2 cellular contexts compared by ENCODE assay signal in the genomic region with DNA sequence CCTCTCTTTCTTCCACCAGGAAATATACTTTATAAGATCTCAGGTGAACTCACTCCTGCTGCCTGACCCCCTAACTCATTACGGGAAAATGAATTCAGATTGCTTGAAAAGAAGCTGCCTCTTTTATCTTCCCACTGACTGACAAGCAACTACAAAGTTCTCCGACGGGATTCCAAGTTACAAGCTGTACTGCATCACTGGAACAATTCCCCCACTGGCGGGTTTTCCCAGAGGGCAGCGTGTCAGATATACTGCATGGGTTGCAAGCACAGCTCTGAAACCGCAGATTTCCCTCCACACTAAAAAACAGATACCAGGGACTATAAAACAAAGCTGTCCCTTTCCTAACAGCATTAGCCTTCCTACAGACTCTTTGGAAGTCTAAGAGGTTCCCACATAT.
TF ChIP-seq lines count a peak whose summit lies in the region.

No MANE protein-coding gene starts in this region.

TF ChIP-seq in IMR-90, 13 proteins besides CTCF, POLR2A, EP300 and RAD21:
- TF ChIP-seq FOS (IDR thresholded peaks at IDR 0.05; ENCODE audit: low read depth, low read length), result no peak
- TF ChIP-seq MAZ (IDR thresholded peaks at IDR 0.05; ENCODE audit: borderline replicate concordance, low read depth, low read length), result no peak
- no peak for TF ChIP-seq MAFK (IDR thresholded peaks at IDR 0.05; ENCODE audit: low read depth, low read length)
- no peak for TF ChIP-seq CHD1 (IDR thresholded peaks at IDR 0.05; ENCODE audit: low read depth, low read length)
- no peak for TF ChIP-seq BHLHE40 (IDR thresholded peaks at IDR 0.05; ENCODE audit: low read depth, low read length)
- no peak for TF ChIP-seq RFX5 (IDR thresholded peaks at IDR 0.05; ENCODE audit: low read depth, low read length)
- no peak for TF ChIP-seq RCOR1 (IDR thresholded peaks at IDR 0.05; ENCODE audit: insufficient replicate concordance, low read length)
- no peak for TF ChIP-seq NFE2L2 (IDR thresholded peaks at IDR 0.05; ENCODE audit: low read depth, low read length)
- no peak for TF ChIP-seq MXI1 (IDR thresholded peaks at IDR 0.05; ENCODE audit: borderline replicate concordance, low read depth, low read length)
- no peak for TF ChIP-seq SMC3 (IDR thresholded peaks at IDR 0.05; ENCODE audit: low read depth, low read length)
- TF ChIP-seq, protein P1, sequence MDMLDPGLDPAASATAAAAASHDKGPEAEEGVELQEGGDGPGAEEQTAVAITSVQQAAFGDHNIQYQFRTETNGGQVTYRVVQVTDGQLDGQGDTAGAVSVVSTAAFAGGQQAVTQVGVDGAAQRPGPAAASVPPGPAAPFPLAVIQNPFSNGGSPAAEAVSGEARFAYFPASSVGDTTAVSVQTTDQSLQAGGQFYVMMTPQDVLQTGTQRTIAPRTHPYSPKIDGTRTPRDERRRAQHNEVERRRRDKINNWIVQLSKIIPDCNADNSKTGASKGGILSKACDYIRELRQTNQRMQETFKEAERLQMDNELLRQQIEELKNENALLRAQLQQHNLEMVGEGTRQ (IDR thresholded peaks at IDR 0.05; ENCODE audit: low read depth, low read length), result no peak
- no peak for TF ChIP-seq CEBPB (IDR thresholded peaks at IDR 0.05; ENCODE audit: low read depth, low read length)
- TF ChIP-seq, protein P2, sequence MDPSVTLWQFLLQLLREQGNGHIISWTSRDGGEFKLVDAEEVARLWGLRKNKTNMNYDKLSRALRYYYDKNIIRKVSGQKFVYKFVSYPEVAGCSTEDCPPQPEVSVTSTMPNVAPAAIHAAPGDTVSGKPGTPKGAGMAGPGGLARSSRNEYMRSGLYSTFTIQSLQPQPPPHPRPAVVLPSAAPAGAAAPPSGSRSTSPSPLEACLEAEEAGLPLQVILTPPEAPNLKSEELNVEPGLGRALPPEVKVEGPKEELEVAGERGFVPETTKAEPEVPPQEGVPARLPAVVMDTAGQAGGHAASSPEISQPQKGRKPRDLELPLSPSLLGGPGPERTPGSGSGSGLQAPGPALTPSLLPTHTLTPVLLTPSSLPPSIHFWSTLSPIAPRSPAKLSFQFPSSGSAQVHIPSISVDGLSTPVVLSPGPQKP (IDR thresholded peaks at IDR 0.05; ENCODE audit: borderline replicate concordance, low read depth, low read length), result no peak

TF ChIP-seq in H1, 55 proteins besides CTCF, POLR2A, EP300 and RAD21:
- TF ChIP-seq RBBP5 (IDR thresholded peaks at IDR 0.05; ENCODE audit: borderline replicate concordance, low read depth, low read length) (no peak), YY1 (IDR thresholded peaks at IDR 0.05; ENCODE audit: low read depth, low read length) (no peak), GABPA (IDR thresholded peaks at IDR 0.05; ENCODE audit: borderline replicate concordance, insufficient read depth, low read length) (no peak), TAF7 (optimal IDR thresholded peaks at IDR 0.05; ENCODE audit: borderline replicate concordance, low read depth, low read length) (no peak), EZH2 (IDR thresholded peaks at IDR 0.05; ENCODE audit: low read depth, low read length, severe bottlenecking) (no peak), POU5F1 (IDR thresholded peaks at IDR 0.05; ENCODE audit: low read depth, low read length) (no peak)
- TF ChIP-seq, protein P3, sequence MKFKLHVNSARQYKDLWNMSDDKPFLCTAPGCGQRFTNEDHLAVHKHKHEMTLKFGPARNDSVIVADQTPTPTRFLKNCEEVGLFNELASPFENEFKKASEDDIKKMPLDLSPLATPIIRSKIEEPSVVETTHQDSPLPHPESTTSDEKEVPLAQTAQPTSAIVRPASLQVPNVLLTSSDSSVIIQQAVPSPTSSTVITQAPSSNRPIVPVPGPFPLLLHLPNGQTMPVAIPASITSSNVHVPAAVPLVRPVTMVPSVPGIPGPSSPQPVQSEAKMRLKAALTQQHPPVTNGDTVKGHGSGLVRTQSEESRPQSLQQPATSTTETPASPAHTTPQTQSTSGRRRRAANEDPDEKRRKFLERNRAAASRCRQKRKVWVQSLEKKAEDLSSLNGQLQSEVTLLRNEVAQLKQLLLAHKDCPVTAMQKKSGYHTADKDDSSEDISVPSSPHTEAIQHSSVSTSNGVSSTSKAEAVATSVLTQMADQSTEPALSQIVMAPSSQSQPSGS (IDR thresholded peaks at IDR 0.05; ENCODE audit: low read length), result no peak
TF ChIP-seq in H1: peak in this region for 0.
